In the genomic region with DNA sequence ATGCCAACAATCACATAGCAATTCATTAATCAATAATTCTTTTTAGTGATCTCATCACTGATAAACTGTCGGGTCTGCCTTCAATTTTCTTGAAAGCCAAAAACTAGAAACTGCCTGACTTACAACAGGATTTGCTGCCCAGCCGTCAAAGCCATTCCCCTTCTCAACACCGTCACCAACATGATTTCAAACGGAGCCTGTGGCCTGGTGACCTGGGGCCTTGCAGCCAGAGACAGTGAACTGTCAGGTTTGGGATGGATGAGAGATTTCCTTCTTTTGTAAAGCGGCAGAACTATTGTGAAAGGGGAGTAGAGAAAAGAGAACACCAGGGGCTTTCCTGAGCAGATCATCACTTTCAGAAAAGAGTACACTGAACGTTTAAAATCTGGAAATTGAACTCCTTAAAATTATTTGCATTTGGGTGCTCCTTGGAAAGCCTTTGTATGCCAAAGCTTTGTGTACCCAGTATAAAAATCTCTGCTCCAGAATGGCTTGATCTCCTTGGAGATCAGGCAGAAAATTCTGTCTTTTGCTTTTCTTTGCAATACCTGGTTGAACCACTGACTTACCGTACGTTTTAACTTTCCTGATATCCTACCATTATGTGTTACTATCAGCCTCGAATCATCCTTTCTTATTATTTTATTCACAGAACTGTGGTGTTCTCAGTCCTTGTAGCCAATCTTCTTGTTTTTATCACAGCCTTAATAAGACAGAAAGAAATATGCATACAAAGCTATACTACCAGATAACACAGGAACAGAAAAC, we compare ENCODE assay signal across 14 cellular contexts.
"Had no signal": no experiment of that assay in that cellular context is flagged by ENCODE, and none has a peak within 500 bp of the region (broad histone marks: within the 10 kb centered on the region; RNA-seq: fewer than 3 reads in every experiment).

No MANE protein-coding gene starts in this region.

- ATAC-seq: psoas muscle, right lobe of liver had no signal

- H3K4me1 Mint-ChIP-seq: activated CD4-positive, alpha-beta T cell treated with anti-CD3 and anti-CD28 coated beads, Interleukin-2, amount 10 ng/mL, durations not matched to agents 7 days and 5 days; activated naive CD4-positive, alpha-beta T cell treated with anti-CD3 and anti-CD28 coated beads, Interleukin-2, amount 10 ng/mL, durations not matched to agents 7 days and 5 days; immature natural killer cell; naive B cell had no signal

- H3K36me3 ChIP-seq: right lobe of liver had no signal

- H3K36me3 Mint-ChIP-seq: activated naive CD4-positive, alpha-beta T cell treated with anti-CD3 and anti-CD28 coated beads, Interleukin-2, amount 10 ng/mL, durations not matched to agents 7 days and 5 days; immature natural killer cell; naive B cell had no signal

- DNase-seq: activated CD4-positive, alpha-beta T cell treated with anti-CD3 and anti-CD28 coated beads, Interleukin-2, amount 10 ng/mL, durations not matched to agents 7 days and 5 days; activated naive CD4-positive, alpha-beta T cell treated with anti-CD3 and anti-CD28 coated beads, Interleukin-2, amount 10 ng/mL, durations not matched to agents 7 days and 5 days; effector CD4-positive, alpha-beta T cell; foreskin fibroblast; glutamatergic neuron; immature natural killer cell; naive B cell; occipital lobe; psoas muscle; right lobe of liver had no signal

- H3K4me1 ChIP-seq: psoas muscle had no signal

- H3K9me3 ChIP-seq: psoas muscle, right lobe of liver had no signal

- H3K27ac Mint-ChIP-seq: activated CD4-positive, alpha-beta T cell treated with anti-CD3 and anti-CD28 coated beads, Interleukin-2, amount 10 ng/mL, durations not matched to agents 7 days and 5 days; activated naive CD4-positive, alpha-beta T cell treated with anti-CD3 and anti-CD28 coated beads, Interleukin-2, amount 10 ng/mL, durations not matched to agents 7 days and 5 days; immature natural killer cell; stimulated activated naive CD8-positive, alpha-beta T cell treated with anti-CD3 and anti-CD28 coated beads, Interleukin-15, Interleukin-2, amounts not matched to agents 100 ng/mL and 50 ng/mL, for 24 hours; T-helper 2 cell treated with Interferon-gamma antibody and Interleukin-4, amounts not matched to agents 5 μg/mL and 100 μg/mL, for 36 hours had no signal

- H3K4me3 ChIP-seq: lung, psoas muscle, right lobe of liver, smooth muscle cell had no signal

- H3K4me3 Mint-ChIP-seq: activated CD4-positive, alpha-beta T cell treated with anti-CD3 and anti-CD28 coated beads, Interleukin-2, amount 10 ng/mL, durations not matched to agents 7 days and 5 days; activated naive CD4-positive, alpha-beta T cell treated with anti-CD3 and anti-CD28 coated beads, Interleukin-2, amount 10 ng/mL, durations not matched to agents 7 days and 5 days; immature natural killer cell; naive B cell; stimulated activated naive CD8-positive, alpha-beta T cell treated with anti-CD3 and anti-CD28 coated beads, Interleukin-15, Interleukin-2, amounts not matched to agents 100 ng/mL and 50 ng/mL, for 24 hours; T-helper 2 cell treated with Interferon-gamma antibody and Interleukin-4, amounts not matched to agents 5 μg/mL and 100 μg/mL, for 36 hours had no signal

- H3K27me3 Mint-ChIP-seq: activated CD4-positive, alpha-beta T cell treated with anti-CD3 and anti-CD28 coated beads, Interleukin-2, amount 10 ng/mL, durations not matched to agents 7 days and 5 days; activated naive CD4-positive, alpha-beta T cell treated with anti-CD3 and anti-CD28 coated beads, Interleukin-2, amount 10 ng/mL, durations not matched to agents 7 days and 5 days; naive B cell had no signal

- H3K27me3 ChIP-seq: right lobe of liver had no signal

- H3K27ac ChIP-seq: psoas muscle, right lobe of liver had no signal

- H3K9me3 Mint-ChIP-seq: activated CD4-positive, alpha-beta T cell treated with anti-CD3 and anti-CD28 coated beads, Interleukin-2, amount 10 ng/mL, durations not matched to agents 7 days and 5 days; activated naive CD4-positive, alpha-beta T cell treated with anti-CD3 and anti-CD28 coated beads, Interleukin-2, amount 10 ng/mL, durations not matched to agents 7 days and 5 days; naive B cell; stimulated activated naive CD8-positive, alpha-beta T cell treated with anti-CD3 and anti-CD28 coated beads, Interleukin-15, Interleukin-2, amounts not matched to agents 100 ng/mL and 50 ng/mL, for 24 hours; T-helper 2 cell treated with Interferon-gamma antibody and Interleukin-4, amounts not matched to agents 5 μg/mL and 100 μg/mL, for 36 hours had no signal
